ENCODE assay signal across 29 cellular contexts in the genomic region with DNA sequence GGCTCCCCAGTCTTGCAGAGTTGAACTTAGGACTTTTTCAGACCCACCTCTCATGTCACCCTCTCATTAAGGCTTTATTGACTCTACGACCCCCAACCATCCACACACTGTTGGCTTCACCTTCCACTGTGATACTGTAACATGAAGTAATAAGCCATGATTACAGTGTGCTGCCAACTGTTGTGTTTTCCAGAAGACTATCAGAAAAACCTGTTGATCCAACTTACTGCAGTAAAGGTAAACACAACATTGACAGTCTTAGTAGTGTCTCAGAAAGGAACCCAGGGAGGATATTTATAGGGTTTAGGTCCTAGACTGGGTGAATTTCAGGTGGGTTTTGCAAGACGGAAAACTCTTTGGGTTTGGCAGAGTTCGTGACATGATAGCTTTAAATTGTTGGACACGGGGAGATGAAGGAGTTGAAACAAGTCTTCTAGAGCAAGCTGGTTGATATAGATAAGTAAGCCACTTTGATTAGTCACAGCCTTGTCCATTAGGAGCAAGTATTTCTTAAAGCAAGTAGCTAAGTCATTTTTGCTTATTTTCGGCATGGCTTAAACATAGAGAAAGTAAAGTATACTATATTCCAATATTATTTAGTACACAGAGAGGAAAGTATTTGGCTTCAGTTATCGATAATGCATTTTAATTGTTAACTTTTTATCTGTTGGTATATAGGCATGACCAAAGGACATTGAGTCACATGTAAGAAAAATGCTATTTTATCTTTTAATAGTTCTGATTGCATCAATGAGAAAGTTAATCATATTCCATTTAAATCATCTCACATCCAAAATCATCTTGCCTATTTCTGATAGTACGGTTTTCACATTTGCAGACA. TPM values are rescaled to one million over a fixed set of nuclear protein-coding genes. Genes with fewer than 3 reads are reported as not detected.
"Had no signal": no experiment of that assay in that cellular context is flagged by ENCODE, and none has a peak within 500 bp of the region (broad histone marks: within the 10 kb centered on the region; RNA-seq: fewer than 3 reads in every experiment).

No MANE protein-coding gene starts in this region.

- DNase-seq: activated CD4-positive, alpha-beta memory T cell treated with anti-CD3 and anti-CD28 coated beads, Interleukin-2, amount 10 ng/mL, durations not matched to agents 7 days and 5 days; activated CD4-positive, alpha-beta T cell treated with anti-CD3 and anti-CD28 coated beads for 1 hour; activated CD4-positive, alpha-beta T cell treated with anti-CD3 and anti-CD28 coated beads for 4 hours; activated CD4-positive, alpha-beta T cell treated with anti-CD3 and anti-CD28 coated beads, Interleukin-2, amount 10 ng/mL, durations not matched to agents 7 days and 5 days; activated CD4-positive, alpha-beta T cell treated with anti-CD3 and anti-CD28 coated beads, Interleukin-2, amount 50 U/mL, for 4 hours; activated CD8-positive, alpha-beta memory T cell treated with anti-CD3 and anti-CD28 coated beads, Interleukin-2, amount 50 U/mL, for 48 hours; activated gamma-delta T cell; activated naive CD4-positive, alpha-beta T cell treated with anti-CD3 and anti-CD28 coated beads, Interleukin-2, amount 50 U/mL, for 16 hours; activated naive CD4-positive, alpha-beta T cell treated with Interleukin-2 at 50 U/mL for 16 hours; activated T-cell treated with anti-CD3 and anti-CD28 coated beads for 4 hours; activated T-cell treated with anti-CD3 and anti-CD28 coated beads, Interleukin-2, amount 50 U/mL, for 24 hours; activated T-cell treated with anti-CD3 and anti-CD28 coated beads, Interleukin-2, amount 50 U/mL, for 72 hours; amniotic stem cell; anterior cingulate cortex; brain microvascular endothelial cell; dorsolateral prefrontal cortex; effector memory CD8-positive, alpha-beta T cell; esophagus squamous epithelium; foreskin melanocyte; heart right ventricle; T-helper 2 cell had no signal

- ATAC-seq: activated T-cell treated with anti-CD3 and anti-CD28 coated beads, Interleukin-2, amount 50 U/mL, for 72 hours; effector memory CD8-positive, alpha-beta T cell; gastroesophageal sphincter; heart right ventricle; WTC11 had no signal

- H3K4me3 Mint-ChIP-seq: activated CD4-positive, alpha-beta memory T cell treated with anti-CD3 and anti-CD28 coated beads, Interleukin-2, amount 10 ng/mL, durations not matched to agents 7 days and 5 days; activated CD4-positive, alpha-beta T cell treated with anti-CD3 and anti-CD28 coated beads, Interleukin-2, amount 10 ng/mL, durations not matched to agents 7 days and 5 days; activated naive CD8-positive, alpha-beta T cell; activated T-cell treated with anti-CD3 and anti-CD28 coated beads, Interleukin-2, amount 50 U/mL, for 24 hours; activated T-cell treated with anti-CD3 and anti-CD28 coated beads, Interleukin-2, amount 50 U/mL, for 72 hours; central memory CD8-positive, alpha-beta T cell; dendritic cell treated with granulocyte-macrophage colony-stimulating factor and Interleukin-4, amounts not matched to agents 40 ng/mL and 50 ng/mL, for 4 days; effector memory CD8-positive, alpha-beta T cell; WTC11 had no signal

- H3K27ac Mint-ChIP-seq: activated CD4-positive, alpha-beta memory T cell treated with anti-CD3 and anti-CD28 coated beads, Interleukin-2, amount 10 ng/mL, durations not matched to agents 7 days and 5 days; activated CD4-positive, alpha-beta T cell treated with anti-CD3 and anti-CD28 coated beads, Interleukin-2, amount 10 ng/mL, durations not matched to agents 7 days and 5 days; activated naive CD8-positive, alpha-beta T cell; activated T-cell treated with anti-CD3 and anti-CD28 coated beads, Interleukin-2, amount 50 U/mL, for 24 hours; activated T-cell treated with anti-CD3 and anti-CD28 coated beads, Interleukin-2, amount 50 U/mL, for 72 hours; dendritic cell treated with granulocyte-macrophage colony-stimulating factor and Interleukin-4, amounts not matched to agents 40 ng/mL and 50 ng/mL, for 4 days; effector memory CD8-positive, alpha-beta T cell; WTC11 had no signal

- H3K36me3 Mint-ChIP-seq: activated naive CD8-positive, alpha-beta T cell had no signal

- H3K4me1 Mint-ChIP-seq: central memory CD8-positive, alpha-beta T cell had no signal

- H3K9me3 Mint-ChIP-seq: dendritic cell treated with granulocyte-macrophage colony-stimulating factor and Interleukin-4, amounts not matched to agents 40 ng/mL and 50 ng/mL, for 4 days; effector memory CD8-positive, alpha-beta T cell had no signal

RNA-seq across cellular contexts. Expression of gene COL6A5, which starts 2.4 kb away (rescaled TPM):
- total RNA-seq: activated CD4-positive, alpha-beta T cell treated with anti-CD3 and anti-CD28 coated beads, Interleukin-2, amount 10 ng/mL, durations not matched to agents 7 days and 5 days; activated T-cell treated with anti-CD3 and anti-CD28 coated beads, Interleukin-2, amount 50 U/mL, for 72 hours; bronchial epithelial cell; cardiac septum; glomerular endothelial cell; heart right ventricle; WTC11 had no signal
